23 cellular contexts compared by ENCODE assay signal in genomic region chr4:34766935-34767859, GRCh38.
A peak's percentile ranks its signal among the peaks of the same experiment; 100 is the strongest.
DNase-seq lines count a peak whose midpoint lies in the region; ATAC-seq and TF ChIP-seq lines count a peak whose summit lies in the region.
"Had no signal": no experiment of that assay in that cellular context is flagged by ENCODE, and none has a peak within 500 bp of the region (broad histone marks: within the 10 kb centered on the region; RNA-seq: fewer than 3 reads in every experiment).

No MANE protein-coding gene starts in this region.

- H2AFZ ChIP-seq in SK-N-SH (ENCODE audit: low read depth), result no peak overlapping the region

- POLR2A ChIA-PET in SK-N-SH (lab: Yijun Ruan, JAX), result no interaction called here

- TF ChIP-seq EP300 in SK-N-SH (IDR thresholded peaks at IDR 0.05; ENCODE audit: borderline replicate concordance in 1 of 2, low read depth in 1 of 2, low read length in 1 of 2), result no peak

- intact Hi-C loops in left cardiac atrium (cut with DNase I), result no loop called here

- H4K20me1 ChIP-seq in SK-N-SH (ENCODE audit: insufficient read depth), result no peaks in the 10 kb centered on the region
- H4K20me1 ChIP-seq: BLaER1 treated with 17β-estradiol and CSF1 and Interleukin-3, amounts not matched to agents 10 nM and 100 nM had no signal

- no peaks in the 10 kb centered on the region for H3K9me2 ChIP-seq in SK-N-SH

- no peak for DNase-seq in SK-N-SH
- DNase-seq in NCI-H69 (lab: John Stamatoyannopoulos, UW), result peak; percentile 56
- peak; percentile 23 for DNase-seq in cerebellar cortex (ENCODE audit: low spot score)
- no peak for DNase-seq in activated CD4-positive, alpha-beta T cell treated with anti-CD3 and anti-CD28 coated beads, Interleukin-2, amount 50 U/mL, for 48 hours
- no peak for DNase-seq in NK-92 treated with Interleukin-12 subunit alpha and Interleukin-12 subunit beta, amount 100 ng/mL, for 24 hours (lab: John Stamatoyannopoulos, UW)
- no peak for DNase-seq in effector CD4-positive, alpha-beta T cell
- no peak for DNase-seq in left cardiac atrium
- DNase-seq: activated naive CD4-positive, alpha-beta T cell; activated T-cell treated with anti-CD3 and anti-CD28 coated beads, Interleukin-2, amount 50 U/mL, for 24 hours; dermis blood vessel endothelial cell; heart right ventricle; naive thymus-derived CD4-positive, alpha-beta T cell; NCI-H748 treated with DMSO at 0.1 percent for 48 hours; occipital lobe; stimulated activated CD4-positive, alpha-beta T cell treated with anti-CD3 and anti-CD28 coated beads, Interleukin-2, amount 100 ng/mL, for 48 hours; stimulated activated naive CD4-positive, alpha-beta T cell treated with Interleukin-2 at 50 U/mL for 16 hours; T-helper 9 cell; tibial artery had no signal

- no peaks in the 10 kb centered on the region for H3K79me2 ChIP-seq in SK-N-SH (ENCODE audit: insufficient read depth)

- no peaks in the 10 kb centered on the region for H3K9me3 ChIP-seq in SK-N-SH
- H3K9me3 ChIP-seq: BLaER1 treated with 17β-estradiol and CSF1 and Interleukin-3, amounts not matched to agents 10 nM and 100 nM; heart right ventricle; tibial artery had no signal

- H3K4me3 ChIP-seq in SK-N-SH (ENCODE audit: low read depth in 2 of 2, low read length in 1 of 2), result no peak overlapping the region
- H3K4me3 ChIP-seq: BLaER1 treated with 17β-estradiol and CSF1 and Interleukin-3, amounts not matched to agents 10 nM and 100 nM; heart right ventricle; SK-N-MC; tibial artery had no signal

- H3K9ac ChIP-seq in SK-N-SH, result no peak overlapping the region
- H3K9ac ChIP-seq: BLaER1 treated with 17β-estradiol and CSF1 and Interleukin-3, amounts not matched to agents 10 nM and 100 nM had no signal

- ATAC-seq in SK-N-SH treated with all-trans-retinoic acid at 6 μM for 48 hours (no peak), left cardiac atrium (no peak)
- ATAC-seq: heart right ventricle; HepG2; left lobe of liver; naive thymus-derived CD4-positive, alpha-beta T cell had no signal

- CTCF ChIA-PET in SK-N-SH (lab: Yijun Ruan, JAX), result interaction anchor here (0.6 to 0.8 kb wide), 2 partner anchors 30 to 1475 kb away, joined by 4 read pairs; no protein-coding TSS in a partner anchor

- H3K27me3 ChIP-seq in SK-N-SH (ENCODE audit: insufficient read depth), result no peaks in the 10 kb centered on the region
- H3K27me3 ChIP-seq: BLaER1 treated with 17β-estradiol and CSF1 and Interleukin-3, amounts not matched to agents 10 nM and 100 nM; heart right ventricle; tibial artery had no signal

- no peaks in the 10 kb centered on the region for H3F3A ChIP-seq in SK-N-SH (replicated peaks; ENCODE audit: insufficient read depth)

- H3K27ac ChIP-seq in SK-N-SH (ENCODE audit: low read depth in 2 of 2, low read length in 1 of 2), result no peak overlapping the region
- H3K27ac ChIP-seq: BLaER1 treated with 17β-estradiol and CSF1 and Interleukin-3, amounts not matched to agents 10 nM and 100 nM; heart right ventricle; SK-N-MC; tibial artery had no signal

- no peaks in the 10 kb centered on the region for H3K36me3 ChIP-seq in SK-N-SH (replicated peaks in 1 of 2; ENCODE audit: control insufficient read depth in 1 of 2, insufficient read depth in 2 of 2, low read length in 1 of 2)
- H3K36me3 ChIP-seq: BLaER1 treated with 17β-estradiol and CSF1 and Interleukin-3, amounts not matched to agents 10 nM and 100 nM; heart right ventricle; tibial artery had no signal

- H3K4me1 ChIP-seq in SK-N-SH (ENCODE audit: control insufficient read depth in 1 of 2, insufficient read depth in 2 of 2, low read depth in 1 of 2, low read length in 1 of 2), result no peaks in the 10 kb centered on the region
- H3K4me1 ChIP-seq: BLaER1 treated with 17β-estradiol and CSF1 and Interleukin-3, amounts not matched to agents 10 nM and 100 nM; heart right ventricle; tibial artery had no signal

- 0 out of 2 replicates have a peak, but pooled peaks have one; percentile 12 for TF ChIP-seq CTCF in SK-N-SH (IDR thresholded peaks at IDR 0.05)

- TF ChIP-seq RAD21 in SK-N-SH (IDR thresholded peaks at IDR 0.05; ENCODE audit: low read length), result no peak

- 11% methylated on average over 4 of the region's 4 CpGs for WGBS in SK-N-SH (ENCODE audit: low lambda C conversion rate)

- H3K4me2 ChIP-seq in SK-N-SH, result no peak overlapping the region
- H3K4me2 ChIP-seq: BLaER1 treated with 17β-estradiol and CSF1 and Interleukin-3, amounts not matched to agents 10 nM and 100 nM had no signal

TF ChIP-seq in SK-N-SH, 30 proteins besides CTCF, POLR2A, EP300 and RAD21:
- TF ChIP-seq, protein P1, sequence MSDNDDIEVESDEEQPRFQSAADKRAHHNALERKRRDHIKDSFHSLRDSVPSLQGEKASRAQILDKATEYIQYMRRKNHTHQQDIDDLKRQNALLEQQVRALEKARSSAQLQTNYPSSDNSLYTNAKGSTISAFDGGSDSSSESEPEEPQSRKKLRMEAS (IDR thresholded peaks at IDR 0.05; ENCODE audit: low read depth), result no peak
- TF ChIP-seq RXRA (IDR thresholded peaks at IDR 0.05; ENCODE audit: borderline replicate concordance, low read depth), result no peak
- no peak for TF ChIP-seq SIN3A (IDR thresholded peaks at IDR 0.05; ENCODE audit: borderline replicate concordance, low read depth, low read length)
- no peak for TF ChIP-seq SMC3 (IDR thresholded peaks at IDR 0.05; ENCODE audit: low read depth, low read length)
- TF ChIP-seq ZBTB33 (IDR thresholded peaks at IDR 0.05; ENCODE audit: borderline replicate concordance, low read depth), result no peak
- TF ChIP-seq, protein P2, sequence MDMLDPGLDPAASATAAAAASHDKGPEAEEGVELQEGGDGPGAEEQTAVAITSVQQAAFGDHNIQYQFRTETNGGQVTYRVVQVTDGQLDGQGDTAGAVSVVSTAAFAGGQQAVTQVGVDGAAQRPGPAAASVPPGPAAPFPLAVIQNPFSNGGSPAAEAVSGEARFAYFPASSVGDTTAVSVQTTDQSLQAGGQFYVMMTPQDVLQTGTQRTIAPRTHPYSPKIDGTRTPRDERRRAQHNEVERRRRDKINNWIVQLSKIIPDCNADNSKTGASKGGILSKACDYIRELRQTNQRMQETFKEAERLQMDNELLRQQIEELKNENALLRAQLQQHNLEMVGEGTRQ (IDR thresholded peaks at IDR 0.05; ENCODE audit: borderline replicate concordance, low read depth, low read length), result no peak
- no peak for TF ChIP-seq NFIC (IDR thresholded peaks at IDR 0.05; ENCODE audit: borderline replicate concordance)
- TF ChIP-seq EZH2phosphoT487 (IDR thresholded peaks at IDR 0.05; ENCODE audit: borderline replicate concordance, low read depth), result no peak
- no peak for TF ChIP-seq MEF2A (IDR thresholded peaks at IDR 0.05; ENCODE audit: borderline replicate concordance, low read depth)

TF ChIP-seq in SK-N-SH treated with all-trans-retinoic acid at 6 μM for 48 hours, 23 proteins besides CTCF, POLR2A, EP300 and RAD21 (continues in another document):
- TF ChIP-seq ARNTL (CRISPR knock-in tag; IDR thresholded peaks at IDR 0.05; ENCODE audit: borderline replicate concordance, low read depth) (no peak), OSR1 (CRISPR knock-in tag; IDR thresholded peaks at IDR 0.05) (no peak), ZC3H10 (CRISPR knock-in tag; IDR thresholded peaks at IDR 0.05) (no peak), BACH2 (CRISPR knock-in tag; IDR thresholded peaks at IDR 0.05; ENCODE audit: borderline replicate concordance) (no peak), ZFP30 (CRISPR knock-in tag; IDR thresholded peaks at IDR 0.05) (no peak)
- TF ChIP-seq, protein P3, sequence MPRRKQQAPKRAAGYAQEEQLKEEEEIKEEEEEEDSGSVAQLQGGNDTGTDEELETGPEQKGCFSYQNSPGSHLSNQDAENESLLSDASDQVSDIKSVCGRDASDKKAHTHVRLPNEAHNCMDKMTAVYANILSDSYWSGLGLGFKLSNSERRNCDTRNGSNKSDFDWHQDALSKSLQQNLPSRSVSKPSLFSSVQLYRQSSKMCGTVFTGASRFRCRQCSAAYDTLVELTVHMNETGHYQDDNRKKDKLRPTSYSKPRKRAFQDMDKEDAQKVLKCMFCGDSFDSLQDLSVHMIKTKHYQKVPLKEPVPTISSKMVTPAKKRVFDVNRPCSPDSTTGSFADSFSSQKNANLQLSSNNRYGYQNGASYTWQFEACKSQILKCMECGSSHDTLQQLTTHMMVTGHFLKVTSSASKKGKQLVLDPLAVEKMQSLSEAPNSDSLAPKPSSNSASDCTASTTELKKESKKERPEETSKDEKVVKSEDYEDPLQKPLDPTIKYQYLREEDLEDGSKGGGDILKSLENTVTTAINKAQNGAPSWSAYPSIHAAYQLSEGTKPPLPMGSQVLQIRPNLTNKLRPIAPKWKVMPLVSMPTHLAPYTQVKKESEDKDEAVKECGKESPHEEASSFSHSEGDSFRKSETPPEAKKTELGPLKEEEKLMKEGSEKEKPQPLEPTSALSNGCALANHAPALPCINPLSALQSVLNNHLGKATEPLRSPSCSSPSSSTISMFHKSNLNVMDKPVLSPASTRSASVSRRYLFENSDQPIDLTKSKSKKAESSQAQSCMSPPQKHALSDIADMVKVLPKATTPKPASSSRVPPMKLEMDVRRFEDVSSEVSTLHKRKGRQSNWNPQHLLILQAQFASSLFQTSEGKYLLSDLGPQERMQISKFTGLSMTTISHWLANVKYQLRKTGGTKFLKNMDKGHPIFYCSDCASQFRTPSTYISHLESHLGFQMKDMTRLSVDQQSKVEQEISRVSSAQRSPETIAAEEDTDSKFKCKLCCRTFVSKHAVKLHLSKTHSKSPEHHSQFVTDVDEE (CRISPR knock-in tag; IDR thresholded peaks at IDR 0.05), result no peak
- TF ChIP-seq, protein P4, sequence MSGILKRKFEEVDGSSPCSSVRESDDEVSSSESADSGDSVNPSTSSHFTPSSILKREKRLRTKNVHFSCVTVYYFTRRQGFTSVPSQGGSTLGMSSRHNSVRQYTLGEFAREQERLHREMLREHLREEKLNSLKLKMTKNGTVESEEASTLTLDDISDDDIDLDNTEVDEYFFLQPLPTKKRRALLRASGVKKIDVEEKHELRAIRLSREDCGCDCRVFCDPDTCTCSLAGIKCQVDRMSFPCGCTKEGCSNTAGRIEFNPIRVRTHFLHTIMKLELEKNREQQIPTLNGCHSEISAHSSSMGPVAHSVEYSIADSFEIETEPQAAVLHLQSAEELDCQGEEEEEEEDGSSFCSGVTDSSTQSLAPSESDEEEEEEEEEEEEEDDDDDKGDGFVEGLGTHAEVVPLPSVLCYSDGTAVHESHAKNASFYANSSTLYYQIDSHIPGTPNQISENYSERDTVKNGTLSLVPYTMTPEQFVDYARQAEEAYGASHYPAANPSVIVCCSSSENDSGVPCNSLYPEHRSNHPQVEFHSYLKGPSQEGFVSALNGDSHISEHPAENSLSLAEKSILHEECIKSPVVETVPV (CRISPR knock-in tag; IDR thresholded peaks at IDR 0.05), result no peak

Comparison
In these comparisons a context has a peak if more than half of its experiments do, and no peak if none do; other contexts are left out.
1. DNase-seq: peak in NCI-H69 (single experiment) and cerebellar cortex (single experiment); none in SK-N-SH (single experiment), activated CD4-positive, alpha-beta T cell treated with anti-CD3 and anti-CD28 coated beads, Interleukin-2, amount 50 U/mL, for 48 hours (0 of 2), NK-92 treated with Interleukin-12 subunit alpha and Interleukin-12 subunit beta, amount 100 ng/mL, for 24 hours (single experiment), effector CD4-positive, alpha-beta T cell (single experiment) and left cardiac atrium (single experiment).